ENCODE assay signal across 1 cellular context in genomic region chr3:58041826-58042324, GRCh38.
TF ChIP-seq lines count a peak whose summit lies in the region.

No MANE protein-coding gene starts in this region.

TF ChIP-seq in HepG2, 621 proteins besides CTCF, POLR2A, EP300 and RAD21 (continued from another document and continues in another):
- TF ChIP-seq SOX6 (IDR thresholded peaks at IDR 0.05) (no peak), SOX6 (CRISPR knock-in tag; IDR thresholded peaks at IDR 0.05) (peak; percentile 80), TCF7 (IDR thresholded peaks at IDR 0.05; ENCODE audit: low read depth) (peak; percentile 87), FOXA1 (IDR thresholded peaks at IDR 0.05) (peak; percentile 39; the same call in 1 of the 2 replicates), FOXA1 (CRISPR knock-in tag; IDR thresholded peaks at IDR 0.05) (no peak), ISL2 (CRISPR knock-in tag; IDR thresholded peaks at IDR 0.05) (peak; percentile 49), HMG20A (CRISPR knock-in tag; IDR thresholded peaks at IDR 0.05; ENCODE audit: borderline replicate concordance) (peak; percentile 50; the same call in 1 of the 2 replicates), MATR3 (CRISPR knock-in tag; IDR thresholded peaks at IDR 0.05) (no peak), HNF4A (CRISPR knock-in tag; IDR thresholded peaks at IDR 0.05) (peak; percentile 2; the same call in 1 of the 2 replicates), ZNF563 (CRISPR knock-in tag; IDR thresholded peaks at IDR 0.05) (no peak), ZNF607 (CRISPR knock-in tag; IDR thresholded peaks at IDR 0.05; ENCODE audit: borderline replicate concordance) (peak; percentile 51; the same call in 1 of the 2 replicates), ZEB1 (IDR thresholded peaks at IDR 0.05; ENCODE audit: insufficient replicate concordance, low read depth) (peak; percentile 31), MXI1 (IDR thresholded peaks at IDR 0.05; ENCODE audit: borderline replicate concordance, low read depth, low read length) (peak; percentile 57; the same call in 1 of the 3 replicates), ZNF17 (CRISPR knock-in tag; IDR thresholded peaks at IDR 0.05) (no peak), SSRP1 (CRISPR knock-in tag; IDR thresholded peaks at IDR 0.05) (no peak), SAFB2 (CRISPR knock-in tag; IDR thresholded peaks at IDR 0.05; ENCODE audit: borderline replicate concordance, low read depth) (no peak), GABPB1 (CRISPR knock-in tag; IDR thresholded peaks at IDR 0.05) (0 out of 2 replicates have a peak, but pooled peaks have one; percentile 3), ZBTB7B (CRISPR knock-in tag; IDR thresholded peaks at IDR 0.05) (peak; percentile 26; the same call in 1 of the 2 replicates), ZNF772 (CRISPR knock-in tag; IDR thresholded peaks at IDR 0.05) (0 out of 2 replicates have a peak, but pooled peaks have one; percentile 31), FLYWCH1 (CRISPR knock-in tag; IDR thresholded peaks at IDR 0.05) (no peak), ZNF7 (CRISPR knock-in tag; IDR thresholded peaks at IDR 0.05) (no peak), ZNF609 (CRISPR knock-in tag; IDR thresholded peaks at IDR 0.05; ENCODE audit: borderline replicate concordance) (peak; percentile 41; the same call in 1 of the 2 replicates), KLF9 (CRISPR knock-in tag; IDR thresholded peaks at IDR 0.05; ENCODE audit: low read depth) (no peak), CEBPG (CRISPR knock-in tag; IDR thresholded peaks at IDR 0.05) (0 out of 2 replicates have a peak, but pooled peaks have one; percentile 28), ARID3A (IDR thresholded peaks at IDR 0.05; ENCODE audit: low read depth, low read length) (peak; percentile 77; the same call in 1 of the 2 replicates), RFX5 (IDR thresholded peaks at IDR 0.05; ENCODE audit: low read depth, low read length) (peak; percentile 87), ZNF296 (CRISPR knock-in tag; conservative IDR thresholded peaks at IDR 0.05) (0 out of 2 replicates have a peak, but pooled peaks have one; percentile 75), SRY (CRISPR knock-in tag; IDR thresholded peaks at IDR 0.05) (no peak), ARID4A (CRISPR knock-in tag; IDR thresholded peaks at IDR 0.05; ENCODE audit: borderline replicate concordance) (peak; percentile 44; the same call in 1 of the 2 replicates), ZNF605 (CRISPR knock-in tag; IDR thresholded peaks at IDR 0.05) (0 out of 2 replicates have a peak, but pooled peaks have one; percentile 12), ZSCAN29 (CRISPR knock-in tag; conservative IDR thresholded peaks at IDR 0.05) (0 out of 2 replicates have a peak, but pooled peaks have one; percentile 44), MAFK (conservative IDR thresholded peaks at IDR 0.05 in 1 of 2, IDR thresholded peaks at IDR 0.05 in 1 of 2; ENCODE audit: low read length in 2 of 2) (0 out of 4 replicates have a peak, but pooled peaks of 1 of the 2 experiments have one; percentile 2), ZBTB40 (IDR thresholded peaks at IDR 0.05) (no peak), ZBTB40 (CRISPR knock-in tag; IDR thresholded peaks at IDR 0.05) (no peak), KDM5B (CRISPR knock-in tag; IDR thresholded peaks at IDR 0.05; ENCODE audit: borderline replicate concordance) (no peak), MIXL1 (CRISPR knock-in tag; IDR thresholded peaks at IDR 0.05) (peak; percentile 77), ZMYM4 (CRISPR knock-in tag; IDR thresholded peaks at IDR 0.05) (no peak; the same call in 1 of the 2 replicates), STAG1 (CRISPR knock-in tag; IDR thresholded peaks at IDR 0.05) (0 out of 2 replicates have a peak, but pooled peaks have one; percentile 15), ZNF550 (CRISPR knock-in tag; IDR thresholded peaks at IDR 0.05; ENCODE audit: borderline replicate concordance) (no peak), SOX13 (IDR thresholded peaks at IDR 0.05) (peak; percentile 53; the same call in 1 of the 2 replicates), SOX13 (CRISPR knock-in tag; conservative IDR thresholded peaks at IDR 0.05 in 1 of 2, IDR thresholded peaks at IDR 0.05 in 1 of 2) (peak in 1 of 2 experiments; percentile 75; a peak in 2 of 4 replicates), LCORL (IDR thresholded peaks at IDR 0.05) (no peak), LCORL (CRISPR knock-in tag; IDR thresholded peaks at IDR 0.05) (peak; percentile 31; the same call in 1 of the 2 replicates), NR2F2 (IDR thresholded peaks at IDR 0.05; ENCODE audit: borderline replicate concordance, low read depth) (peak; percentile 62), ZNF616 (CRISPR knock-in tag; IDR thresholded peaks at IDR 0.05; ENCODE audit: low read depth) (no peak), ZNF143 (CRISPR knock-in tag; IDR thresholded peaks at IDR 0.05) (0 out of 2 replicates have a peak, but pooled peaks have one; percentile 17), ZNF644 (CRISPR knock-in tag; IDR thresholded peaks at IDR 0.05; ENCODE audit: low read depth) (0 out of 2 replicates have a peak, but pooled peaks have one; percentile 12), KAT7 (CRISPR knock-in tag; IDR thresholded peaks at IDR 0.05; ENCODE audit: borderline replicate concordance) (no peak), PCBP1 (IDR thresholded peaks at IDR 0.05; ENCODE audit: borderline replicate concordance, low read depth, low read length) (no peak), RARG (CRISPR knock-in tag; IDR thresholded peaks at IDR 0.05; ENCODE audit: low read depth) (no peak), POGZ (CRISPR knock-in tag; IDR thresholded peaks at IDR 0.05) (no peak)
